In genomic region chr17:39604911-39605491, GRCh38 we compare ENCODE assay signal across 21 cellular contexts. TPM values are rescaled to one million over a fixed set of nuclear protein-coding genes. Genes with fewer than 3 reads are reported as not detected.
DNase-seq lines count a peak whose midpoint lies in the region; ATAC-seq, FAIRE-seq and TF ChIP-seq lines count a peak whose summit lies in the region.
"Had no signal": no experiment of that assay in that cellular context is flagged by ENCODE, and none has a peak within 500 bp of the region (broad histone marks: within the 10 kb centered on the region; RNA-seq: fewer than 3 reads in every experiment).

No MANE protein-coding gene starts in this region.

- H3K27me3 Mint-ChIP-seq in MCF 10A (ENCODE audit: insufficient read depth, unreplicated experiment), result peaks cover 86% of the 10 kb centered on the region
- peaks cover 71% of the 10 kb centered on the region for H3K27me3 Mint-ChIP-seq in IgD-negative memory B cell
- H3K27me3 Mint-ChIP-seq in stimulated activated naive CD8-positive, alpha-beta T cell treated with anti-CD3 and anti-CD28 coated beads, Interleukin-15, amount 100 ng/mL, for 72 hours, result peaks cover 100% of the 10 kb centered on the region

- peaks cover 3 to 15% of the 10 kb centered on the region in 2 experiments for H4K20me1 ChIP-seq in H1 (replicated peaks in 1 of 2; ENCODE audit: control insufficient read depth in 1 of 2, insufficient read depth in 2 of 2, low read length in 2 of 2)

- intact Hi-C loops in breast epithelium (cut with DNase I; ENCODE audit: low total_unique reads) (no loop called here), MCF 10A (cut with micrococcal nuclease) (no loop called here)

- no peak overlapping the region for H2BK120ac ChIP-seq in H1 (replicated peaks; ENCODE audit: low read depth, low read length)

- no peaks in the 10 kb centered on the region for H3K79me2 ChIP-seq in H1 (ENCODE audit: control insufficient read depth in 1 of 2, insufficient read depth in 2 of 2, low read length in 2 of 2)

- no peak for DNase-seq in breast epithelium (ENCODE audit: low spot score in 2 of 2)
- DNase-seq in MCF 10A (ENCODE audit: unreplicated experiment), result no peak
- DNase-seq in H1 (ENCODE audit: low read depth in 1 of 2, low spot score in 2 of 2), result peak in 1 of 2 experiments; percentile 79
- DNase-seq in stimulated activated naive CD8-positive, alpha-beta T cell treated with anti-CD3 and anti-CD28 coated beads, Interleukin-15, amount 100 ng/mL, for 72 hours, result no peak
- no peak for DNase-seq in cerebellar nuclear complex (lab: John Stamatoyannopoulos, UW)
- no peak for DNase-seq in stimulated activated CD4-positive, alpha-beta T cell treated with anti-CD3 and anti-CD28 coated beads, Interleukin-4, amount 100 ng/mL, for 4 hours
- DNase-seq: activated effector memory CD4-positive, alpha-beta T cell treated with Interleukin-2 at 50 U/mL for 16 hours; BE2C; EL; MM.1S; NCI-H2227 treated with DMSO at 0.1 percent for 48 hours; PC-3 had no signal

- peak overlapping the region in 2 of 3 donors; percentile 34 to 56 for H3K4me3 ChIP-seq in breast epithelium
- H3K4me3 ChIP-seq in H1 (ENCODE audit: extremely low read depth in 1 of 4, insufficient read depth in 2 of 4, low read depth in 3 of 4, low read length in 4 of 4), result peak overlapping the region; percentile 19 to 59 (median 32); a peak in 6 of 8 replicates

- H3K9me3 Mint-ChIP-seq in MCF 10A (ENCODE audit: unreplicated experiment) (no peaks in the 10 kb centered on the region), IgD-negative memory B cell (no peaks in the 10 kb centered on the region)
- H3K9me3 Mint-ChIP-seq in stimulated activated naive CD8-positive, alpha-beta T cell treated with anti-CD3 and anti-CD28 coated beads, Interleukin-15, amount 100 ng/mL, for 72 hours, result no peaks in the 10 kb centered on the region
- H3K9me3 Mint-ChIP-seq: nephron progenitor cell had no signal

- CTCF ChIA-PET in MCF 10A (lab: Yijun Ruan, JAX), result interaction anchor here (1.0 to 1.2 kb wide), 2 partner anchors 16 to 18 kb away, joined by 3 to 5 read pairs; no protein-coding TSS in a partner anchor
- CTCF ChIA-PET in H1 (lab: Charles Lee; ENCODE audit: partially characterized antibody), result interaction anchor here (1.1 to 10.7 kb wide), 6 partner anchors 8 to 65 kb away, joined by 3 to 140 read pairs (median 8); partner anchors contain the start of gene PPP1R1B

- no peak for TF ChIP-seq POLR2A in breast epithelium (IDR thresholded peaks at IDR 0.05)
- TF ChIP-seq POLR2A in H1 (IDR thresholded peaks at IDR 0.05; ENCODE audit: control extremely low read depth in 1 of 2, low read depth in 2 of 2, low read length in 2 of 2), result no peak

- WGBS in H1 (ENCODE audit: extremely low coverage in 1 of 2, insufficient coverage in 1 of 2, insufficient read length in 1 of 2, insufficient replicate concordance in 2 of 2, low coverage in 1 of 2, low lambda C conversion rate in 2 of 2, missing lambda C conversion rate in 1 of 2), 2 experiments, result 1% methylated on average over 16 of the region's 31 CpGs; no CpG with 5 or more reads in 1 of the 2 experiments

- H4K8ac ChIP-seq in H1 (ENCODE audit: extremely low read depth, insufficient read depth, low read length), result no peak overlapping the region

- no peak overlapping the region; the same call in 1 of the 2 replicates for H3K18ac ChIP-seq in H1 (ENCODE audit: extremely low read depth, low read length)

- H3K56ac ChIP-seq in H1 (replicated peaks; ENCODE audit: insufficient read length, low read depth, low read length), result no peak overlapping the region

- TF ChIP-seq RAD21 in H1 (IDR thresholded peaks at IDR 0.05 in 1 of 2, conservative IDR thresholded peaks at IDR 0.05 in 1 of 2; ENCODE audit: low read depth in 2 of 2, low read length in 2 of 2), result no peak

- H4K91ac ChIP-seq in H1 (replicated peaks; ENCODE audit: insufficient read length, low read length), result no peak overlapping the region

- H3K4me3 Mint-ChIP-seq in MCF 10A (ENCODE audit: unreplicated experiment), result no peak overlapping the region
- H3K4me3 Mint-ChIP-seq in IgD-negative memory B cell, result peak overlapping the region; percentile 25 to 87 (median 74)
- peak overlapping the region; percentile 49 to 61 for H3K4me3 Mint-ChIP-seq in stimulated activated naive CD8-positive, alpha-beta T cell treated with anti-CD3 and anti-CD28 coated beads, Interleukin-15, amount 100 ng/mL, for 72 hours
- H3K4me3 Mint-ChIP-seq: activated CD4-positive, alpha-beta T cell treated with anti-CD3 and anti-CD28 coated beads for 36 hours; nephron progenitor cell had no signal

- peaks cover 16 to 96% of the 10 kb centered on the region in 2 donors for H3K27me3 ChIP-seq in breast epithelium
- peaks cover 86 to 100% (median 98%) of the 10 kb centered on the region in 4 experiments for H3K27me3 ChIP-seq in H1 (replicated peaks in 1 of 4; ENCODE audit: control insufficient read depth in 3 of 4, extremely low read depth in 1 of 4, insufficient read depth in 3 of 4, low read length in 3 of 4)

- H3K36me3 ChIP-seq in breast epithelium (no peaks in the 10 kb centered on the region), H1 (ENCODE audit: control insufficient read depth in 2 of 4, insufficient read depth in 4 of 4, low read length in 3 of 4) (no peaks in the 10 kb centered on the region)
- H3K36me3 ChIP-seq: BE2C had no signal

- H2BK12ac ChIP-seq in H1 (ENCODE audit: low read depth, low read length), result 0 out of 2 replicates have a peak overlapping the region, but pooled peaks have one; percentile 92

- no peaks in the 10 kb centered on the region for H3K36me3 Mint-ChIP-seq in MCF 10A (ENCODE audit: insufficient read depth, unreplicated experiment)
- H3K36me3 Mint-ChIP-seq in IgD-negative memory B cell, result no peaks in the 10 kb centered on the region

- no peak overlapping the region for H2BK5ac ChIP-seq in H1 (ENCODE audit: low read depth, low read length)

- no TSS peak for BruUV-seq in MCF 10A (replicated peaks; lab: Mats Ljungman, UMichigan)

- H3K14ac ChIP-seq in H1 (ENCODE audit: insufficient read length), result no peak overlapping the region

- H3K27ac ChIP-seq in breast epithelium (no peak overlapping the region), H1 (ENCODE audit: low read depth, low read length) (no peak overlapping the region)
- H3K27ac ChIP-seq: epithelial cell of prostate had no signal

- no peak overlapping the region for H3K4ac ChIP-seq in H1 (replicated peaks; ENCODE audit: insufficient read length, low read depth, low read length)

- H2AFZ ChIP-seq in H1 (ENCODE audit: low read length), result no peak overlapping the region

- H3K27ac Mint-ChIP-seq in MCF 10A (ENCODE audit: low read depth, unreplicated experiment), result no peak overlapping the region
- peak overlapping the region in 2 of 3 donors; percentile 80 to 82 for H3K27ac Mint-ChIP-seq in IgD-negative memory B cell
- H3K27ac Mint-ChIP-seq in stimulated activated naive CD8-positive, alpha-beta T cell treated with anti-CD3 and anti-CD28 coated beads, Interleukin-15, amount 100 ng/mL, for 72 hours, result no peak overlapping the region
- H3K27ac Mint-ChIP-seq: activated CD4-positive, alpha-beta T cell treated with anti-CD3 and anti-CD28 coated beads for 36 hours; nephron progenitor cell had no signal

- H2BK20ac ChIP-seq in H1 (ENCODE audit: low read length), result no peak overlapping the region

- peaks cover 14% of the 10 kb centered on the region; the same call in 1 of the 2 replicates for H3K23me2 ChIP-seq in H1 (ENCODE audit: low read depth, low read length)

- no peak for ATAC-seq in stimulated activated naive CD8-positive, alpha-beta T cell treated with anti-CD3 and anti-CD28 coated beads, Interleukin-15, amount 100 ng/mL, for 72 hours
- no peak for ATAC-seq in HG02885 (IDR thresholded peaks at IDR 0.05; ENCODE audit: poor library complexity, unreplicated experiment)
- ATAC-seq: activated CD4-positive, alpha-beta T cell treated with anti-CD3 and anti-CD28 coated beads for 36 hours; PC-3 had no signal

- no peak overlapping the region for H4K5ac ChIP-seq in H1 (ENCODE audit: insufficient read length, low read depth, low read length)

- POLR2A ChIA-PET in MCF 10A (lab: Yijun Ruan, JAX), result interaction anchor here (0.8 kb wide), 1 partner anchor 15 kb away, joined by 5 read pairs; no protein-coding TSS in a partner anchor
- POLR2A ChIA-PET in H1 (lab: Charles Lee; ENCODE audit: partially characterized antibody), result interaction anchor here (1.0 to 2.7 kb wide), 9 partner anchors 7 to 66 kb away, joined by 3 to 15 read pairs (median 5); no protein-coding TSS in a partner anchor

- H3K9me3 ChIP-seq in breast epithelium, result no peaks in the 10 kb centered on the region
- no peaks in the 10 kb centered on the region for H3K9me3 ChIP-seq in H1 (ENCODE audit: insufficient read depth in 2 of 2, low read depth in 1 of 2, low read length in 1 of 2)
- H3K9me3 ChIP-seq: BE2C had no signal

- H2AK5ac ChIP-seq in H1 (ENCODE audit: low read depth, low read length), result no peak overlapping the region

- H3K4me2 ChIP-seq in H1 (ENCODE audit: insufficient read depth in 1 of 2, low read depth in 2 of 2, low read length in 2 of 2), result peak overlapping the region; percentile 90

- H3K4me1 Mint-ChIP-seq in MCF 10A (ENCODE audit: insufficient read depth, unreplicated experiment), result peaks cover 6% of the 10 kb centered on the region
- peaks cover 9 to 14% (median 9%) of the 10 kb centered on the region in 3 donors for H3K4me1 Mint-ChIP-seq in IgD-negative memory B cell
- H3K4me1 Mint-ChIP-seq in stimulated activated naive CD8-positive, alpha-beta T cell treated with anti-CD3 and anti-CD28 coated beads, Interleukin-15, amount 100 ng/mL, for 72 hours, result peaks cover 48% of the 10 kb centered on the region
- H3K4me1 Mint-ChIP-seq: nephron progenitor cell had no signal

- TF ChIP-seq EP300 in H1 (IDR thresholded peaks at IDR 0.05; ENCODE audit: borderline replicate concordance in 1 of 2, low read depth in 2 of 2, low read length in 2 of 2), result no peak

- no peaks in the 10 kb centered on the region for H3K79me1 ChIP-seq in H1 (ENCODE audit: low read depth, low read length)

- H2BK15ac ChIP-seq in H1 (ENCODE audit: low read length), result no peak overlapping the region

- no peak for FAIRE-seq in H1 (lab: Jason Lieb, UNC)
- FAIRE-seq: GM12891 had no signal

- TF ChIP-seq CTCF in breast epithelium (IDR thresholded peaks at IDR 0.05) (no peak), MCF 10A (IDR thresholded peaks at IDR 0.05; ENCODE audit: unreplicated experiment) (no peak), H1 (IDR thresholded peaks at IDR 0.05; ENCODE audit: control extremely low read depth in 1 of 3, insufficient read depth in 1 of 3, low read depth in 1 of 3, low read length in 3 of 3) (no peak)

- H3K23ac ChIP-seq in H1 (ENCODE audit: insufficient read length), result no peak overlapping the region

- peaks cover 14 to 25% of the 10 kb centered on the region in 2 donors for H3K4me1 ChIP-seq in breast epithelium
- H3K4me1 ChIP-seq in H1 (replicated peaks in 1 of 4; ENCODE audit: control insufficient read depth in 3 of 4, insufficient read depth in 4 of 4, low read length in 3 of 4), result peaks cover 5 to 53% (median 32%) of the 10 kb centered on the region in 4 experiments
- H3K4me1 ChIP-seq: BE2C had no signal

- no peak overlapping the region for H3K9ac ChIP-seq in H1 (replicated peaks in 1 of 4; ENCODE audit: extremely low read depth in 1 of 4, low read depth in 3 of 4, low read length in 3 of 4)

RNA-seq across cellular contexts. Expression of gene NEUROD2, which starts 2.7 kb away (rescaled TPM):
- total RNA-seq in breast epithelium (not detected), MCF 10A (2022) (not detected in 2 replicates)
- polyA plus RNA-seq in IgD-negative memory B cell (not detected), H1 (2011; rRNA removed) (not detected in 2 replicates)
- not detected in 2 replicates for total RNA-seq in H1 (2021; fragmentation: NEBNext Ultra II Directional; extraction: Animal tissue kit (Norgen Biotek cat#: 25700))
- polyA plus RNA-seq in H1 (2011; cell fraction: cytosol; rRNA removed), result not detected
- polyA plus RNA-seq in H1 (2011; cell fraction: nucleus; rRNA removed), result not detected
- polyA plus RNA-seq in H1 (2012, experiment 1 of 2), result not detected in 4 replicates
- 0.12 TPM for polyA plus RNA-seq in H1 (2012, experiment 2 of 2)
- 0.02 TPM for polyA plus RNA-seq in H1 (2013, experiment 1 of 2)
- polyA plus RNA-seq in H1 (2013, experiment 2 of 2), result 0.02 TPM
- not detected in 2 replicates for polyA minus RNA-seq in H1 (2011; rRNA and poly(A)+ RNA removed)
- polyA minus RNA-seq in H1 (2011; cell fraction: cytosol; rRNA and poly(A)+ RNA removed), result not detected
- not detected for polyA minus RNA-seq in H1 (2011; cell fraction: nucleus; rRNA and poly(A)+ RNA removed)
- total RNA-seq: activated CD4-positive, alpha-beta T cell treated with anti-CD3 and anti-CD28 coated beads for 36 hours; glomerular endothelial cell; left lobe of liver; PC-3; urinary bladder had no signal
- polyA plus RNA-seq: urinary bladder had no signal

RNA-seq across cellular contexts. Expression of gene PPP1R1B, which starts 21.8 kb away (rescaled TPM):
- total RNA-seq in breast epithelium, result 10 to 100 TPM; 22.6 to 71.3 (median 67.5) TPM
- not detected in 2 replicates for total RNA-seq in MCF 10A (2022)
- not detected for polyA plus RNA-seq in IgD-negative memory B cell
- 9.4 and 10.7 TPM in 2 replicates for total RNA-seq in H1 (2021; fragmentation: NEBNext Ultra II Directional; extraction: Animal tissue kit (Norgen Biotek cat#: 25700))
- 21.0 and 22.3 TPM in 2 replicates for polyA plus RNA-seq in H1 (2011; rRNA removed)
- polyA plus RNA-seq in H1 (2011; cell fraction: cytosol; rRNA removed), result 15.9 TPM
- polyA plus RNA-seq in H1 (2011; cell fraction: nucleus; rRNA removed), result 15.3 TPM
- 13.4 to 19.6 TPM (median 17.0 TPM) in 4 replicates for polyA plus RNA-seq in H1 (2012, experiment 1 of 2)
- polyA plus RNA-seq in H1 (2012, experiment 2 of 2), result 22.0 TPM
- polyA plus RNA-seq in H1 (2013, experiment 1 of 2), result 10.8 TPM
- 11.3 TPM for polyA plus RNA-seq in H1 (2013, experiment 2 of 2)
- polyA minus RNA-seq in H1 (2011; rRNA and poly(A)+ RNA removed), result 9.1 and 11.8 TPM in 2 replicates
- polyA minus RNA-seq in H1 (2011; cell fraction: cytosol; rRNA and poly(A)+ RNA removed), result 7.9 TPM
- 4.6 TPM for polyA minus RNA-seq in H1 (2011; cell fraction: nucleus; rRNA and poly(A)+ RNA removed)
- total RNA-seq: glomerular endothelial cell had no signal

RNA-seq across cellular contexts. Expression of gene STARD3, which starts 31.9 kb away (rescaled TPM):
- total RNA-seq in breast epithelium, result 10 to 100 TPM; 37.0 to 43.9 (median 42.0) TPM
- 30.1 and 31.1 TPM in 2 replicates for total RNA-seq in MCF 10A (2022)
- polyA plus RNA-seq in IgD-negative memory B cell, result 35.7 TPM
- 47.6 and 56.7 TPM in 2 replicates for total RNA-seq in H1 (2021; fragmentation: NEBNext Ultra II Directional; extraction: Animal tissue kit (Norgen Biotek cat#: 25700))
- 80.3 and 116 TPM in 2 replicates for polyA plus RNA-seq in H1 (2011; rRNA removed)
- polyA plus RNA-seq in H1 (2011; cell fraction: cytosol; rRNA removed), result 80.2 TPM
- polyA plus RNA-seq in H1 (2011; cell fraction: nucleus; rRNA removed), result 203 TPM
- polyA plus RNA-seq in H1 (2012, experiment 1 of 2), result 54.2 to 69.5 TPM (median 56.8 TPM) in 4 replicates
- 61.3 TPM for polyA plus RNA-seq in H1 (2012, experiment 2 of 2)
- 80.5 TPM for polyA plus RNA-seq in H1 (2013, experiment 1 of 2)
- polyA plus RNA-seq in H1 (2013, experiment 2 of 2), result 91.9 TPM
- 78.6 and 84.8 TPM in 2 replicates for polyA minus RNA-seq in H1 (2011; rRNA and poly(A)+ RNA removed)
- 37.6 TPM for polyA minus RNA-seq in H1 (2011; cell fraction: cytosol; rRNA and poly(A)+ RNA removed)
- 53.7 TPM for polyA minus RNA-seq in H1 (2011; cell fraction: nucleus; rRNA and poly(A)+ RNA removed)

Comparison
In these comparisons a context has a peak if more than half of its experiments do, and no peak if none do; other contexts are left out.
1. RNA of gene PPP1R1B, which starts 21.8 kb away (total RNA-seq): 22.6 to 71.3 TPM in breast epithelium and 9.4 to 10.7 TPM in H1; not detected in MCF 10A; every median in the first group is over 10 times any median in the second.
2. H3K27ac Mint-ChIP-seq: peak in IgD-negative memory B cell (2 of 3); none in MCF 10A (single experiment) and stimulated activated naive CD8-positive, alpha-beta T cell treated with anti-CD3 and anti-CD28 coated beads, Interleukin-15, amount 100 ng/mL, for 72 hours (0 of 2).